7 cellular contexts compared by ENCODE assay signal in genomic region chr1:113947388-113948107, GRCh38. TPM values are rescaled to one million over a fixed set of nuclear protein-coding genes. Genes with fewer than 3 reads are reported as not detected.
A peak's percentile ranks its signal among the peaks of the same experiment; 100 is the strongest.
DNase-seq lines count a peak whose midpoint lies in the region; ATAC-seq, FAIRE-seq and TF ChIP-seq lines count a peak whose summit lies in the region.

No MANE protein-coding gene starts in this region.

- peaks cover 23 to 30% (median 25%) of the 10 kb centered on the region in 3 donors for H3K4me1 Mint-ChIP-seq in IgD-negative memory B cell
- peaks cover 76% of the 10 kb centered on the region for H3K4me1 Mint-ChIP-seq in activated CD8-positive, alpha-beta T cell treated with anti-CD3 and anti-CD28 coated beads for 36 hours (ENCODE audit: low read depth)
- peaks cover 44% of the 10 kb centered on the region for H3K4me1 Mint-ChIP-seq in stimulated activated memory B cell treated with anti-CD40 and anti-IgM and Interleukin-4, amounts not matched to agents 10 μg/mL and 1 μg/mL and 100 μg/mL, for 72 hours

- CTCF ChIA-PET in activated CD8-positive, alpha-beta T cell treated with anti-CD3 and anti-CD28 coated beads for 36 hours (lab: Charles Lee): interaction anchor here (1.2 to 7.6 kb wide), 8 partner anchors 8 to 399 kb away, joined by 3 to 57 read pairs (median 8); partner anchors contain the start of genes AP4B1, DCLRE1B and HIPK1

- H3K36me3 ChIP-seq in kidney (ENCODE audit: control insufficient read depth in 1 of 2, insufficient read depth in 2 of 2, low read length in 2 of 2): no peaks in the 10 kb centered on the region

- H3K9me3 Mint-ChIP-seq in IgD-negative memory B cell: no peaks in the 10 kb centered on the region
- no peaks in the 10 kb centered on the region for H3K9me3 Mint-ChIP-seq in activated CD8-positive, alpha-beta T cell treated with anti-CD3 and anti-CD28 coated beads for 36 hours
- H3K9me3 Mint-ChIP-seq in stimulated activated memory B cell treated with anti-CD40 and anti-IgM and Interleukin-4, amounts not matched to agents 10 μg/mL and 1 μg/mL and 100 μg/mL, for 72 hours: peaks cover 8% of the 10 kb centered on the region

- H3K9me3 ChIP-seq in kidney (ENCODE audit: control insufficient read depth in 1 of 2, low read length in 2 of 2): no peaks in the 10 kb centered on the region

- POLR2A ChIA-PET in activated CD8-positive, alpha-beta T cell treated with anti-CD3 and anti-CD28 coated beads for 36 hours (lab: Charles Lee): interaction anchor here (1.2 to 5.2 kb wide), 3 partner anchors 8 to 135 kb away, joined by 4 to 60 read pairs (median 11); partner anchors contain the start of genes HIPK1 and RSBN1

- H3K27me3 Mint-ChIP-seq in IgD-negative memory B cell: no peaks in the 10 kb centered on the region
- no peaks in the 10 kb centered on the region for H3K27me3 Mint-ChIP-seq in activated CD8-positive, alpha-beta T cell treated with anti-CD3 and anti-CD28 coated beads for 36 hours
- no peaks in the 10 kb centered on the region for H3K27me3 Mint-ChIP-seq in stimulated activated memory B cell treated with anti-CD40 and anti-IgM and Interleukin-4, amounts not matched to agents 10 μg/mL and 1 μg/mL and 100 μg/mL, for 72 hours

- peaks cover 10% of the 10 kb centered on the region in 2 donors for H3K4me1 ChIP-seq in kidney (ENCODE audit: control insufficient read depth in 1 of 2, insufficient read depth in 1 of 2, low read depth in 1 of 2, low read length in 2 of 2)

- FAIRE-seq in kidney (lab: Jason Lieb, UNC): no peak

- intact Hi-C loops in activated CD8-positive, alpha-beta T cell treated with anti-CD3 and anti-CD28 coated beads for 36 hours (cut with micrococcal nuclease): loop anchor here (2.0 kb wide), 1 partner anchor 15 kb away; no protein-coding TSS in a partner anchor
- intact Hi-C loops in kidney (cut with DNase I): no loop called here

- no peak overlapping the region for H3K9ac ChIP-seq in kidney (ENCODE audit: low read length in 2 of 2)

- H3K27ac ChIP-seq in kidney (ENCODE audit: low read depth in 2 of 2, low read length in 2 of 2): peak overlapping the region in 1 of 2 donors; percentile 20

- DNase-seq in activated CD8-positive, alpha-beta T cell treated with anti-CD3 and anti-CD28 coated beads for 36 hours: no peak
- DNase-seq in kidney (no peak), NOMO-1 (lab: John Stamatoyannopoulos, UW; ENCODE audit: unreplicated experiment in 2 of 2) (no peak), SHP77 (lab: John Stamatoyannopoulos, UW) (no peak)

- peak overlapping the region in 1 of 4 donors; percentile 43 for H3K4me3 Mint-ChIP-seq in IgD-negative memory B cell
- peak overlapping the region; percentile 48 for H3K4me3 Mint-ChIP-seq in activated CD8-positive, alpha-beta T cell treated with anti-CD3 and anti-CD28 coated beads for 36 hours
- no peak overlapping the region for H3K4me3 Mint-ChIP-seq in stimulated activated memory B cell treated with anti-CD40 and anti-IgM and Interleukin-4, amounts not matched to agents 10 μg/mL and 1 μg/mL and 100 μg/mL, for 72 hours

- peak overlapping the region; percentile 1 to 6 for H3K4me3 ChIP-seq in kidney (ENCODE audit: low read length in 2 of 2)

- peak; percentile 42 for ATAC-seq in activated CD8-positive, alpha-beta T cell treated with anti-CD3 and anti-CD28 coated beads for 36 hours
- no peak for ATAC-seq in stimulated activated memory B cell treated with anti-CD40 and anti-IgM and Interleukin-4, amounts not matched to agents 10 μg/mL and 1 μg/mL and 100 μg/mL, for 72 hours
- ATAC-seq in GM18511 (IDR thresholded peaks at IDR 0.05; ENCODE audit: unreplicated experiment): no peak

- peaks cover 6% of the 10 kb centered on the region for H3K36me3 Mint-ChIP-seq in IgD-negative memory B cell
- H3K36me3 Mint-ChIP-seq in activated CD8-positive, alpha-beta T cell treated with anti-CD3 and anti-CD28 coated beads for 36 hours (ENCODE audit: low read depth): peaks cover 43% of the 10 kb centered on the region
- H3K36me3 Mint-ChIP-seq in stimulated activated memory B cell treated with anti-CD40 and anti-IgM and Interleukin-4, amounts not matched to agents 10 μg/mL and 1 μg/mL and 100 μg/mL, for 72 hours: peaks cover 20% of the 10 kb centered on the region

- H3K27ac Mint-ChIP-seq in IgD-negative memory B cell: peak overlapping the region in 2 of 3 donors; percentile 67 to 80
- peak overlapping the region; percentile 88 for H3K27ac Mint-ChIP-seq in activated CD8-positive, alpha-beta T cell treated with anti-CD3 and anti-CD28 coated beads for 36 hours
- H3K27ac Mint-ChIP-seq in stimulated activated memory B cell treated with anti-CD40 and anti-IgM and Interleukin-4, amounts not matched to agents 10 μg/mL and 1 μg/mL and 100 μg/mL, for 72 hours: peak overlapping the region; percentile 70

- no peak for TF ChIP-seq CTCF in activated CD8-positive, alpha-beta T cell treated with anti-CD3 and anti-CD28 coated beads for 36 hours (IDR thresholded peaks at IDR 0.05)
- TF ChIP-seq CTCF in kidney (IDR thresholded peaks at IDR 0.05; ENCODE audit: borderline replicate concordance, extremely low read depth, insufficient read depth): no peak

RNA-seq across cellular contexts. Expression of gene HIPK1, which starts 18.4 kb away (rescaled TPM):
- 6.1 TPM for polyA plus RNA-seq in IgD-negative memory B cell
- total RNA-seq in activated CD8-positive, alpha-beta T cell treated with anti-CD3 and anti-CD28 coated beads for 36 hours: 10 to 100 TPM; 42.8 to 45.1 TPM
- total RNA-seq in kidney: 65.0 TPM
- 8.4 TPM for polyA plus RNA-seq in kidney (ENCODE audit: insufficient read depth, low read depth, low replicate concordance)

RNA-seq across cellular contexts. Expression of gene OLFML3, which starts 31.7 kb away (rescaled TPM):
- not detected for polyA plus RNA-seq in IgD-negative memory B cell
- under 1 TPM; 0.14 to 0.49 TPM for total RNA-seq in activated CD8-positive, alpha-beta T cell treated with anti-CD3 and anti-CD28 coated beads for 36 hours
- total RNA-seq in kidney: 13.5 TPM
- 22.9 TPM for polyA plus RNA-seq in kidney (ENCODE audit: insufficient read depth, low read depth, low replicate concordance)

RNA-seq across cellular contexts. Expression of gene DCLRE1B, which starts 42.4 kb away (rescaled TPM):
- polyA plus RNA-seq in IgD-negative memory B cell: 3.6 TPM
- total RNA-seq in activated CD8-positive, alpha-beta T cell treated with anti-CD3 and anti-CD28 coated beads for 36 hours: 10 to 100 TPM; 19.1 to 19.3 TPM
- 6.1 TPM for total RNA-seq in kidney
- 1.4 TPM for polyA plus RNA-seq in kidney (ENCODE audit: insufficient read depth, low read depth, low replicate concordance)

RNA-seq across cellular contexts. Expression of gene AP4B1, which starts 42.9 kb away (rescaled TPM):
- polyA plus RNA-seq in IgD-negative memory B cell: 13.2 TPM
- 10 to 100 TPM; 38.2 to 38.5 TPM for total RNA-seq in activated CD8-positive, alpha-beta T cell treated with anti-CD3 and anti-CD28 coated beads for 36 hours
- 21.7 TPM for total RNA-seq in kidney
- 8.7 TPM for polyA plus RNA-seq in kidney (ENCODE audit: insufficient read depth, low read depth, low replicate concordance)
